19 cellular contexts compared by ENCODE assay signal in genomic region chr7:7242899-7243298, GRCh38.
DNase-seq lines count a peak whose midpoint lies in the region; ATAC-seq, FAIRE-seq and TF ChIP-seq lines count a peak whose summit lies in the region.
"Had no signal": no experiment of that assay in that cellular context is flagged by ENCODE, and none has a peak within 500 bp of the region (broad histone marks: within the 10 kb centered on the region; RNA-seq: fewer than 3 reads in every experiment).

No MANE protein-coding gene starts in this region.

- ATAC-seq in memory B cell (ENCODE audit: low read depth) (peak; percentile 66), HG03175 (IDR thresholded peaks at IDR 0.05; ENCODE audit: unreplicated experiment) (no peak), GM18858 (IDR thresholded peaks at IDR 0.05; ENCODE audit: unreplicated experiment) (no peak), HG03432 (IDR thresholded peaks at IDR 0.05; ENCODE audit: unreplicated experiment) (no peak)

- peaks cover 21% of the 10 kb centered on the region for H3K4me1 Mint-ChIP-seq in memory B cell

- no peaks in the 10 kb centered on the region for H4K20me1 ChIP-seq in DOHH2 (ENCODE audit: control insufficient read depth, insufficient read depth, low read depth, low read length)
- H4K20me1 ChIP-seq in OCI-LY1 (ENCODE audit: insufficient read depth, low read length): no peaks in the 10 kb centered on the region

- no peak overlapping the region for H2AFZ ChIP-seq in OCI-LY1 (ENCODE audit: low read length)

- H3K4me2 ChIP-seq in DOHH2 (ENCODE audit: low read length): peak overlapping the region; percentile 5
- H3K4me2 ChIP-seq in OCI-LY1 (ENCODE audit: low read length): no peak overlapping the region

- H3K4me3 ChIP-seq in DOHH2 (ENCODE audit: low read length) (no peak overlapping the region), OCI-LY1 (ENCODE audit: low read depth, low read length, poor library complexity, severe bottlenecking) (no peak overlapping the region)
- H3K4me3 ChIP-seq: SJSA1 had no signal

- H3K79me2 ChIP-seq in DOHH2 (ENCODE audit: control insufficient read depth, low read length) (no peaks in the 10 kb centered on the region), OCI-LY1 (ENCODE audit: insufficient read depth, low read length) (peaks cover 13% of the 10 kb centered on the region)

- peaks cover 49% of the 10 kb centered on the region for H3K36me3 ChIP-seq in DOHH2 (ENCODE audit: control insufficient read depth, low read length)
- H3K36me3 ChIP-seq in OCI-LY1 (ENCODE audit: insufficient read depth, low read length): peaks cover 81% of the 10 kb centered on the region

- no peak for TF ChIP-seq CTCF in DOHH2 (IDR thresholded peaks at IDR 0.05; ENCODE audit: low read depth, low read length, poor library complexity, severe bottlenecking)
- TF ChIP-seq CTCF in OCI-LY1 (IDR thresholded peaks at IDR 0.05; ENCODE audit: low read length): no peak

- H3K9me3 ChIP-seq in DOHH2 (ENCODE audit: control insufficient read depth, insufficient read depth, low read length) (no peaks in the 10 kb centered on the region), OCI-LY1 (ENCODE audit: low read length) (no peaks in the 10 kb centered on the region)
- H3K9me3 ChIP-seq: SJSA1 had no signal

- no peak for DNase-seq in GM19239 (ENCODE audit: insufficient read length, low spot score)
- no peak for DNase-seq in memory B cell (ENCODE audit: low spot score in 2 of 2)
- DNase-seq in epidermal melanocyte (ENCODE audit: insufficient read length, low spot score): no peak
- DNase-seq: CD4-positive, alpha-beta T cell; GOT3; NCI-H1436; NCI-H2029; NCI-H2171; NCI-H446 treated with DMSO at 0.1 percent for 48 hours; NCI-H748 treated with DMSO at 0.1 percent for 48 hours; OCI-M1; SW 1271 had no signal

- no peak overlapping the region for H3K27ac ChIP-seq in DOHH2 (ENCODE audit: low read depth, low read length)
- H3K27ac ChIP-seq in OCI-LY1 (ENCODE audit: low read depth, low read length, poor library complexity, severe bottlenecking): peak overlapping the region; percentile 2
- H3K27ac ChIP-seq: RWPE1, SJSA1 had no signal

- no peaks in the 10 kb centered on the region for H3K9me3 Mint-ChIP-seq in memory B cell
- H3K9me3 Mint-ChIP-seq: CD4-positive, alpha-beta T cell had no signal

- no peak overlapping the region for H3K9ac ChIP-seq in OCI-LY1 (ENCODE audit: low read length)

- H3K9me2 ChIP-seq in DOHH2 (replicated peaks; ENCODE audit: control insufficient read depth, low read length) (no peaks in the 10 kb centered on the region), OCI-LY1 (ENCODE audit: low read depth, low read length) (no peaks in the 10 kb centered on the region)

- peak; percentile 45 for FAIRE-seq in GM19239 (lab: Jason Lieb, UNC)

- H3K27me3 ChIP-seq in DOHH2 (ENCODE audit: control insufficient read depth, low read length) (no peaks in the 10 kb centered on the region), OCI-LY1 (ENCODE audit: insufficient read depth, low read length) (no peaks in the 10 kb centered on the region)
- H3K27me3 ChIP-seq: SJSA1 had no signal

- peak overlapping the region; percentile 71 for H3K27ac Mint-ChIP-seq in memory B cell
- H3K27ac Mint-ChIP-seq: CD4-positive, alpha-beta T cell had no signal

- no peak overlapping the region for H3K4me3 Mint-ChIP-seq in memory B cell
- H3K4me3 Mint-ChIP-seq: CD4-positive, alpha-beta T cell had no signal

- H3K36me3 Mint-ChIP-seq in memory B cell: peaks cover 36% of the 10 kb centered on the region

- H3K4me1 ChIP-seq in DOHH2 (ENCODE audit: control insufficient read depth, low read length) (peaks cover 21% of the 10 kb centered on the region), OCI-LY1 (ENCODE audit: insufficient read depth, low read length, severe bottlenecking) (peaks cover 32% of the 10 kb centered on the region)
- H3K4me1 ChIP-seq: SJSA1 had no signal

- no peaks in the 10 kb centered on the region for H3K27me3 Mint-ChIP-seq in memory B cell
- H3K27me3 Mint-ChIP-seq: CD4-positive, alpha-beta T cell had no signal

- peaks cover 5% of the 10 kb centered on the region; the same call in 1 of the 2 replicates for H3F3A ChIP-seq in DOHH2 (ENCODE audit: control insufficient read depth, insufficient read depth)
- no peaks in the 10 kb centered on the region for H3F3A ChIP-seq in OCI-LY1 (ENCODE audit: insufficient read depth, low read length)
